ENCODE assay signal across 13 cellular contexts in genomic region chr3:149221783-149222517, GRCh38. TPM values are rescaled to one million over a fixed set of nuclear protein-coding genes. Genes with fewer than 3 reads are reported as not detected.
DNase-seq lines count a peak whose midpoint lies in the region; ATAC-seq and TF ChIP-seq lines count a peak whose summit lies in the region.
"Had no signal": no experiment of that assay in that cellular context is flagged by ENCODE, and none has a peak within 500 bp of the region (broad histone marks: within the 10 kb centered on the region; RNA-seq: fewer than 3 reads in every experiment).

CP (minus strand) TSS chr3:149221829; CDS start chr3:149221792, 37 bp downstream.

- ATAC-seq in stimulated activated effector memory CD8-positive, alpha-beta T cell treated with anti-CD3 and anti-CD28 coated beads, Interleukin-12 subunit alpha, Interleukin-12 subunit beta, amount 100 ng/mL, for 72 hours, result no peak
- no peak for ATAC-seq in HG02970 (IDR thresholded peaks at IDR 0.05; ENCODE audit: low FRiP score, unreplicated experiment)
- ATAC-seq: GM12878 had no signal

- H3K4me3 ChIP-seq in ACC112 (ENCODE audit: low read depth, low read length), result no peak within 1 kb of the TSS
- H3K4me3 ChIP-seq in Peyer's patch, result peak within 1 kb of the TSS in 1 of 4 donors; percentile 26
- H3K4me3 ChIP-seq: GM12878 had no signal

- H3K27me3 ChIP-seq in ACC112 (ENCODE audit: insufficient read depth, low read length), result no peaks in the 10 kb centered on the region
- H3K27me3 ChIP-seq in Peyer's patch, result no peaks in the 10 kb centered on the region

- H3K4me1 ChIP-seq in ACC112 (ENCODE audit: control insufficient read depth, insufficient read depth, low read length, unreplicated experiment) (peaks cover 26% of the 10 kb centered on the region), Peyer's patch (no peaks in the 10 kb centered on the region)

- H3K36me3 Mint-ChIP-seq in stimulated activated effector memory CD8-positive, alpha-beta T cell treated with anti-CD3 and anti-CD28 coated beads, Interleukin-12 subunit alpha, Interleukin-12 subunit beta, amount 100 ng/mL, for 72 hours, result no peaks in the 10 kb centered on the region

- H3K79me2 ChIP-seq in ACC112 (ENCODE audit: control insufficient read depth, insufficient read depth, low read length, unreplicated experiment), result no peaks in the 10 kb centered on the region

- H3K36me3 ChIP-seq in ACC112 (ENCODE audit: insufficient read depth, low read length) (no peaks in the 10 kb centered on the region), Peyer's patch (no peaks in the 10 kb centered on the region)

- peak within 1 kb of the TSS; percentile 20 for H2AFZ ChIP-seq in ACC112 (ENCODE audit: low read length, unreplicated experiment)

- no peak within 1 kb of the TSS for H3K27ac Mint-ChIP-seq in stimulated activated effector memory CD8-positive, alpha-beta T cell treated with anti-CD3 and anti-CD28 coated beads, Interleukin-12 subunit alpha, Interleukin-12 subunit beta, amount 100 ng/mL, for 72 hours
- H3K27ac Mint-ChIP-seq: activated CD4-positive, alpha-beta memory T cell treated with anti-CD3 and anti-CD28 coated beads, Interleukin-2, amount 10 ng/mL, durations not matched to agents 7 days and 5 days; nephron progenitor cell; T-helper 2 cell treated with Interferon-gamma antibody and Interleukin-4, amounts not matched to agents 5 μg/mL and 100 μg/mL, for 36 hours had no signal

- no peaks in the 10 kb centered on the region for H3K9me3 ChIP-seq in Peyer's patch

- peaks cover 27% of the 10 kb centered on the region for H3K4me1 Mint-ChIP-seq in stimulated activated effector memory CD8-positive, alpha-beta T cell treated with anti-CD3 and anti-CD28 coated beads, Interleukin-12 subunit alpha, Interleukin-12 subunit beta, amount 100 ng/mL, for 72 hours

- no peak for TF ChIP-seq POLR2A in Peyer's patch (IDR thresholded peaks at IDR 0.05)

- peaks cover 3% of the 10 kb centered on the region for H3K9me3 Mint-ChIP-seq in stimulated activated effector memory CD8-positive, alpha-beta T cell treated with anti-CD3 and anti-CD28 coated beads, Interleukin-12 subunit alpha, Interleukin-12 subunit beta, amount 100 ng/mL, for 72 hours
- H3K9me3 Mint-ChIP-seq: activated CD4-positive, alpha-beta memory T cell treated with anti-CD3 and anti-CD28 coated beads, Interleukin-2, amount 10 ng/mL, durations not matched to agents 7 days and 5 days; T-helper 2 cell treated with Interferon-gamma antibody and Interleukin-4, amounts not matched to agents 5 μg/mL and 100 μg/mL, for 36 hours had no signal

- H3K27ac ChIP-seq in ACC112 (ENCODE audit: low read depth, low read length) (no peak within 1 kb of the TSS), Peyer's patch (no peak within 1 kb of the TSS)

- H3K4me3 Mint-ChIP-seq in stimulated activated effector memory CD8-positive, alpha-beta T cell treated with anti-CD3 and anti-CD28 coated beads, Interleukin-12 subunit alpha, Interleukin-12 subunit beta, amount 100 ng/mL, for 72 hours, result no peak within 1 kb of the TSS
- H3K4me3 Mint-ChIP-seq: activated CD4-positive, alpha-beta memory T cell treated with anti-CD3 and anti-CD28 coated beads, Interleukin-2, amount 10 ng/mL, durations not matched to agents 7 days and 5 days; nephron progenitor cell; T-helper 2 cell treated with Interferon-gamma antibody and Interleukin-4, amounts not matched to agents 5 μg/mL and 100 μg/mL, for 36 hours had no signal

- no peak for TF ChIP-seq CTCF in Peyer's patch (IDR thresholded peaks at IDR 0.05)

- DNase-seq in Peyer's patch (no peak), fibroblast of peridontal ligament (ENCODE audit: extremely low read depth) (peak; percentile 10), pons (ENCODE audit: low spot score) (peak; percentile 55), SKM-1 treated with dmso at 0.1 percent for 144 hours (lab: John Stamatoyannopoulos, UW; ENCODE audit: unreplicated experiment) (no peak), NCI-H2171 (lab: John Stamatoyannopoulos, UW) (no peak)
- DNase-seq in stimulated activated effector memory CD8-positive, alpha-beta T cell treated with anti-CD3 and anti-CD28 coated beads, Interleukin-12 subunit alpha, Interleukin-12 subunit beta, amount 100 ng/mL, for 72 hours (ENCODE audit: low spot score in 2 of 2), result no peak
- DNase-seq: activated CD4-positive, alpha-beta memory T cell treated with anti-CD3 and anti-CD28 coated beads, Interleukin-2, amount 10 ng/mL, durations not matched to agents 7 days and 5 days; nephron progenitor cell had no signal

RNA-seq across cellular contexts. Expression of gene CP, which starts in this region (rescaled TPM):
- 10 to 100 TPM in 3 of 4 donors, 1 to 10 TPM in 1; 4.7 to 37.8 (median 19.2) TPM for total RNA-seq in Peyer's patch
- total RNA-seq: activated CD4-positive, alpha-beta memory T cell treated with anti-CD3 and anti-CD28 coated beads, Interleukin-2, amount 10 ng/mL, durations not matched to agents 7 days and 5 days; fibroblast of villous mesenchyme had no signal

Comparison
In these comparisons a context has a peak if more than half of its experiments do, and no peak if none do; other contexts are left out.
1. DNase-seq: peak in fibroblast of peridontal ligament (single experiment) and pons (single experiment); none in Peyer's patch (0 of 3), SKM-1 treated with dmso at 0.1 percent for 144 hours (single experiment), stimulated activated effector memory CD8-positive, alpha-beta T cell treated with anti-CD3 and anti-CD28 coated beads, Interleukin-12 subunit alpha, Interleukin-12 subunit beta, amount 100 ng/mL, for 72 hours (0 of 2) and NCI-H2171 (single experiment).